ENCODE assay signal across 12 cellular contexts in genomic region chr3:188266581-188267274, GRCh38.
DNase-seq lines count a peak whose midpoint lies in the region; ATAC-seq and TF ChIP-seq lines count a peak whose summit lies in the region.
"Had no signal": no experiment of that assay in that cellular context is flagged by ENCODE, and none has a peak within 500 bp of the region (broad histone marks: within the 10 kb centered on the region; RNA-seq: fewer than 3 reads in every experiment).

No MANE protein-coding gene starts in this region.

- no peaks in the 10 kb centered on the region for H3K36me3 ChIP-seq in adipocyte (ENCODE audit: control insufficient read depth, insufficient read depth, low read length, severe bottlenecking)
- H3K36me3 ChIP-seq in rectal smooth muscle tissue (ENCODE audit: control insufficient read depth, insufficient read depth, low read length) = no peaks in the 10 kb centered on the region
- H3K36me3 ChIP-seq in WERI-Rb-1 = no peaks in the 10 kb centered on the region

- peak overlapping the region; percentile 46 for H3K4me3 ChIP-seq in adipocyte (ENCODE audit: low read length)
- H3K4me3 ChIP-seq in rectal smooth muscle tissue (ENCODE audit: low read length) = no peak overlapping the region
- no peak overlapping the region for H3K4me3 ChIP-seq in WERI-Rb-1 (ENCODE audit: low read depth, low read length)

- no peak for TF ChIP-seq CTCF in WERI-Rb-1 (IDR thresholded peaks at IDR 0.05; ENCODE audit: low read depth, low read length)

- no peak overlapping the region for H3K4me3 Mint-ChIP-seq in stimulated activated naive CD8-positive, alpha-beta T cell treated with anti-CD3 and anti-CD28 coated beads, Interleukin-15, amount 100 ng/mL, for 72 hours
- H3K4me3 Mint-ChIP-seq: CD4-positive, alpha-beta T cell; T-helper 2 cell treated with Interferon-gamma antibody and Interleukin-4, amounts not matched to agents 5 μg/mL and 100 μg/mL, for 36 hours had no signal

- peak; percentile 54 for DNase-seq in AG08396 (ENCODE audit: low spot score)
- DNase-seq in adipocyte (ENCODE audit: low read depth) = peak; percentile 74
- DNase-seq in glomerular visceral epithelial cell (ENCODE audit: extremely low spot score) = peak; percentile 55
- DNase-seq in SW480 (ENCODE audit: low spot score) = no peak
- DNase-seq in WERI-Rb-1 = no peak
- DNase-seq in stimulated activated naive CD8-positive, alpha-beta T cell treated with anti-CD3 and anti-CD28 coated beads, Interleukin-15, amount 100 ng/mL, for 72 hours = no peak
- DNase-seq: activated effector memory CD4-positive, alpha-beta T cell treated with anti-CD3 and anti-CD28 coated beads, Interleukin-2, amount 50 U/mL, for 16 hours; CD4-positive, alpha-beta T cell; NCI-H146 had no signal

- no peaks in the 10 kb centered on the region for H3K9me3 ChIP-seq in adipocyte (ENCODE audit: control insufficient read depth, low read length)
- H3K9me3 ChIP-seq in WERI-Rb-1 (ENCODE audit: severe bottlenecking) = no peaks in the 10 kb centered on the region

- H3K4me1 ChIP-seq in adipocyte (ENCODE audit: control insufficient read depth, insufficient read depth, low read length) = peaks cover 85% of the 10 kb centered on the region
- peaks cover 83% of the 10 kb centered on the region for H3K4me1 ChIP-seq in rectal smooth muscle tissue (ENCODE audit: control insufficient read depth, insufficient read depth, low read length)

- H3K27me3 ChIP-seq in adipocyte (replicated peaks; ENCODE audit: control insufficient read depth, insufficient read depth, low read length) (no peaks in the 10 kb centered on the region), rectal smooth muscle tissue (ENCODE audit: control insufficient read depth, insufficient read depth, low read length) (no peaks in the 10 kb centered on the region), WERI-Rb-1 (ENCODE audit: insufficient read depth, low read depth, severe bottlenecking) (no peaks in the 10 kb centered on the region)

- peak overlapping the region; percentile 88 for H3K9ac ChIP-seq in adipocyte (ENCODE audit: low read length)
- peak overlapping the region; percentile 41 for H3K9ac ChIP-seq in rectal smooth muscle tissue (ENCODE audit: low read length)

- peaks cover 18% of the 10 kb centered on the region for H3K4me1 Mint-ChIP-seq in stimulated activated naive CD8-positive, alpha-beta T cell treated with anti-CD3 and anti-CD28 coated beads, Interleukin-15, amount 100 ng/mL, for 72 hours

- H3K27me3 Mint-ChIP-seq in stimulated activated naive CD8-positive, alpha-beta T cell treated with anti-CD3 and anti-CD28 coated beads, Interleukin-15, amount 100 ng/mL, for 72 hours = no peaks in the 10 kb centered on the region
- H3K27me3 Mint-ChIP-seq: CD4-positive, alpha-beta T cell had no signal

- ATAC-seq in GM21529 (IDR thresholded peaks at IDR 0.05; ENCODE audit: unreplicated experiment) = no peak
- ATAC-seq in stimulated activated naive CD8-positive, alpha-beta T cell treated with anti-CD3 and anti-CD28 coated beads, Interleukin-15, amount 100 ng/mL, for 72 hours = no peak

- H3K27ac ChIP-seq in rectal smooth muscle tissue (ENCODE audit: low read depth, low read length) (peak overlapping the region; percentile 97), WERI-Rb-1 (no peak overlapping the region)

- H3K27ac Mint-ChIP-seq in stimulated activated naive CD8-positive, alpha-beta T cell treated with anti-CD3 and anti-CD28 coated beads, Interleukin-15, amount 100 ng/mL, for 72 hours = no peak overlapping the region
- H3K27ac Mint-ChIP-seq: CD4-positive, alpha-beta T cell; T-helper 2 cell treated with Interferon-gamma antibody and Interleukin-4, amounts not matched to agents 5 μg/mL and 100 μg/mL, for 36 hours had no signal

- H3K9me3 Mint-ChIP-seq in stimulated activated naive CD8-positive, alpha-beta T cell treated with anti-CD3 and anti-CD28 coated beads, Interleukin-15, amount 100 ng/mL, for 72 hours = no peaks in the 10 kb centered on the region
- H3K9me3 Mint-ChIP-seq: CD4-positive, alpha-beta T cell; T-helper 2 cell treated with Interferon-gamma antibody and Interleukin-4, amounts not matched to agents 5 μg/mL and 100 μg/mL, for 36 hours had no signal

Comparison
In these comparisons a context has a peak if more than half of its experiments do, and no peak if none do; other contexts are left out.
1. DNase-seq: peak in AG08396 (single experiment), adipocyte (single experiment) and glomerular visceral epithelial cell (single experiment); none in SW480 (single experiment), WERI-Rb-1 (single experiment) and stimulated activated naive CD8-positive, alpha-beta T cell treated with anti-CD3 and anti-CD28 coated beads, Interleukin-15, amount 100 ng/mL, for 72 hours (0 of 2).